In the genomic region with DNA sequence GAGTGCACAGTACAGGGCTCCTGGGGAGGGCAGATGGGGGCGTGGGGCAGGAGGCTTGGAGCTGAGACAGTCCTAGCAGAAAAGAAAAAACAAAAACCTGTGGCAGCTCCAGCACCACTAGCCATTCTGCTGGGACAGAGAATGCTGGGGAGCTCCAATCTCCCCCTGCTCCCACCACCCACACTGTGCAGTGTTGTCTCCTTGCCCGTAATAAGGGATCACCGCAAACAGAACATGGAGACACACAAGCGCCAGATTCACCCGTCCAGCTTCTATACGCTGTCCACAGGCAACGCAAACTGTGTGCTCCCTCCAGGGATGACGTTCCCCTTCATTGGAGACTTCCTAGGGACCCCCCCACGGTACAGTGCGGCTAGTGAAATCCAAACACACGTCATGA, we compare ENCODE assay signal across 11 cellular contexts. TPM values are rescaled to one million over a fixed set of nuclear protein-coding genes. Genes with fewer than 3 reads are reported as not detected.
"Had no signal": no experiment of that assay in that cellular context is flagged by ENCODE, and none has a peak within 500 bp of the region (broad histone marks: within the 10 kb centered on the region; RNA-seq: fewer than 3 reads in every experiment).

No MANE protein-coding gene starts in this region.

- H3K4me3 ChIP-seq: GM23248, HAP-1, K562 had no signal

- H3K36me3 ChIP-seq: HAP-1 had no signal

- H3K27ac Mint-ChIP-seq: HFFc6 had no signal

- H3K27ac ChIP-seq: GM23248, HL-60 had no signal

- H3K9me3 ChIP-seq: HAP-1 had no signal

- H2AFZ ChIP-seq: GM23248 had no signal

- H3K9ac ChIP-seq: GM23248 had no signal

- H3K4me3 Mint-ChIP-seq: HFFc6 had no signal

- H3K4me1 ChIP-seq: HAP-1 had no signal

- FAIRE-seq: H54, HTR-8/SVneo, K562 had no signal

- DNase-seq: GM23248, GOT3, HFFc6, IMR-90, KG1 had no signal

RNA-seq across cellular contexts. Expression of a gene that starts 31.4 kb away (rescaled TPM):
- total RNA-seq: HT-29, K562 had no signal
